9 cellular contexts compared by ENCODE assay signal in the genomic region with DNA sequence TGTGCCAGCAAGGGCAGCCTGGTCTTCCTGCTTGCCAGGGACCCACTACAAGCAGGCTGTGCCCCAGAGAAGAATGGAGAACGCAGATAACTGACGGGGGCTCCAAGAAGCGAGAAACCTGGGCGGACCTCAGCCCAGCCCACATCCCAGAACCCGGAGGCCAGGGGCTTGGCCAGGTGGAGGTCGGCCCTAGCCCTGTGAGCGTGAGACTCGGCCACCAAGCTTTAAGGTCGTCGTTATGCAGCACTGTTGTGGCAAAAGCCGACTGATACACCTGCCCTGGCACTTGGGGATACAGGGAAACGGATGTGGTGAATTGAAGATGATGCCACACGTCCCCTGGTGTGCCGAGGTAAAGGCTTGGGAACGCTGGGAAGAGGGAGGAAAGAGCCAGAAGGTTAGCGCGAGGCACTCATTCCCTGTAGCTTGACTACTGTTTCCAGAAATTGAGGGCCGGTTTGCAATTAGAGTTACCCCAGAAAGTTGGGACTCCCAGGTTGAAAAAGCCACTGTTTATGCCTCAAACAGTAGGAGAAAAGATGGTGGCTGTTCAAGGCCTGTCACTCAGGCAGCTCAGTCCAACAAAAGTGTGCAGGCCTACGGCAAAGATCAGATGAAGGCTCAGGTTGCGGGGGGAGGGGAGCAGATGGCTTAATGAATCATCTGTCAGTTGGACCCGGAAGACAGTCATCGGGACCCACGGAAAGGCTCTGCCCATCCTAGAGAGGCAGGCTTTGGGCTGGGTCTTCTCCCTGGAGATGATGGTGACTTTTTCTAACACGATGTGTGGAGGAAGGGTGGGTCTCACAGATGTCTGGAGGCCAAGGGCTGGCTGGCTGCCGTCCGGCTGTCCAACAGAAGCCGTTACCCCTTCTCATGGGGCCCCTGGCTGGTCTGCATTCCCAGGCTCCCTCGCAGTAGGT. TPM values are rescaled to one million over a fixed set of nuclear protein-coding genes. Genes with fewer than 3 reads are reported as not detected.
DNase-seq lines count a peak whose midpoint lies in the region; ATAC-seq lines count a peak whose summit lies in the region.
"Had no signal": no experiment of that assay in that cellular context is flagged by ENCODE, and none has a peak within 500 bp of the region (broad histone marks: within the 10 kb centered on the region; RNA-seq: fewer than 3 reads in every experiment).

No MANE protein-coding gene starts in this region.

- no peaks in the 10 kb centered on the region for H3K9me3 ChIP-seq in skeletal muscle satellite cell (replicated peaks; ENCODE audit: low read length)

- peak overlapping the region; percentile 13 for H3K4me2 ChIP-seq in skeletal muscle satellite cell (ENCODE audit: low read length)

- peak overlapping the region; percentile 18 for H3K27ac ChIP-seq in epithelial cell of prostate

- H3K36me3 ChIP-seq in skeletal muscle satellite cell (ENCODE audit: insufficient read depth, low read length), result no peaks in the 10 kb centered on the region

- no peak for ATAC-seq in HG02678 (IDR thresholded peaks at IDR 0.05; ENCODE audit: unreplicated experiment)

- H3K4me1 ChIP-seq in skeletal muscle satellite cell (ENCODE audit: control insufficient read depth, insufficient read depth, low read length), result peaks cover 15% of the 10 kb centered on the region

- H3K4me3 ChIP-seq in skeletal muscle satellite cell (ENCODE audit: low read length), result no peak overlapping the region

- H3K9ac ChIP-seq in skeletal muscle satellite cell (ENCODE audit: low read depth, low read length), result no peak overlapping the region

- DNase-seq in SHP77 (lab: John Stamatoyannopoulos, UW) (peak; percentile 51 to 60), SHP77 treated with DMSO at 0.1 percent for 48 hours (lab: John Stamatoyannopoulos, UW) (no peak), NOMO-1 (lab: John Stamatoyannopoulos, UW; ENCODE audit: unreplicated experiment in 2 of 2) (peak; percentile 62 to 75), epithelial cell of prostate (ENCODE audit: low read depth, low spot score) (no peak)
- DNase-seq in stimulated activated naive CD4-positive, alpha-beta T cell treated with Interleukin-2 at 50 U/mL for 16 hours (lab: John Stamatoyannopoulos, UW), result no peak
- no peak for DNase-seq in effector CD4-positive, alpha-beta T cell
- DNase-seq: ACHN had no signal

- peaks cover 5% of the 10 kb centered on the region for H3K27me3 ChIP-seq in skeletal muscle satellite cell (ENCODE audit: control insufficient read depth, insufficient read depth, low read length)

RNA-seq across cellular contexts. Expression of gene BAHCC1, which starts 45.6 kb away (rescaled TPM):
- 7.9 and 8.3 TPM in 2 replicates for total RNA-seq in skeletal muscle satellite cell (2012; rRNA removed)

RNA-seq across cellular contexts. Expression of gene SLC38A10, which starts 54.6 kb away (rescaled TPM):
- 46.7 and 58.1 TPM in 2 replicates for total RNA-seq in skeletal muscle satellite cell (2012; rRNA removed)

Comparison
In these comparisons a context has a peak if more than half of its experiments do, and no peak if none do; other contexts are left out.
1. DNase-seq: peak in SHP77 (2 of 2) and NOMO-1 (2 of 2); none in SHP77 treated with DMSO at 0.1 percent for 48 hours (single experiment), epithelial cell of prostate (single experiment), stimulated activated naive CD4-positive, alpha-beta T cell treated with Interleukin-2 at 50 U/mL for 16 hours (single experiment) and effector CD4-positive, alpha-beta T cell (single experiment).